ENCODE assay signal across 8 cellular contexts in the genomic region with DNA sequence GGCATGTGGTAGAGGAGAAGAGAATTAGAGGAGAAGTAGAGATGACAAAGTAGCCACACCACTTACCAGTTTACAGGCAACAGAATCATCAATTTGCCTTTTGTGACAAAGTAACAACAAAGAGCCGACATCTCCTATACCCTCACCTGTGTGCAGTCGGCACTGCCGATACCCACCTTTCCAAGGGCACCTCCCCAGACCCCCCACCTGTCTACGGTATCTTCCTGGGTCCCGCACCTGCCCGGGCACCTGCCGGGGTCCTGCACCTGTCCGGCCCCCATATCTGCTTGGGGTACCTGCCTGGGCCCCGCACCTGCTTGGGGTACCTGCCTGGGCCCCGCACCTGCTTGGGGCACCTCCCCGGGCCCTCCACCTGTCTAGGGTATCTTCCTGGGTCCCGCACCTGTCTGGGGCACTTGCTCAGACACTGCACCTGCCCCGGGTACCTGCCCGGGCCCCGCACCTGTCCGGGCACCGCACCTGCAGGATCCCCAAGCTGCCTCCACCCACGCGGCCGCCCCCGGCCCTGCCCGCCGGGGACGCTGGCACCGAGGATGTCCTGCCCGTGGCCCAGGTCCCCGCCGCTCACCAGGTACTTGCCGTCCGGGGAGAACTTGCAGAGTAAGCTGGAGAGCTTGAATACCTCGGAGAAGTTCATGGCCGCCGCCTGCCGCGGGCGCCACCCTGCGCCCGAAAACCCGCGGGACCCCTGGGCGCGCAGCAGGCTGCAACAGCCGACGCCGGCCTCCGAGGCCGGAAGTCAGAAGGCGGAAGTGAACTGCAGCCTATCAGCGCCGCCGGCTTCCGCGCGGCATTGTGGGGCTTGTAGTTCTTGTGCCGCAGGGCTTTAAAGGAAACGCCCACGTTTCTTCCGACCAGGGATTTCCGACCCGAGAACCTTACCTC. TPM values are rescaled to one million over a fixed set of nuclear protein-coding genes. Genes with fewer than 3 reads are reported as not detected.
DNase-seq lines count a peak whose midpoint lies in the region; ATAC-seq and TF ChIP-seq lines count a peak whose summit lies in the region.

A gene with protein sequence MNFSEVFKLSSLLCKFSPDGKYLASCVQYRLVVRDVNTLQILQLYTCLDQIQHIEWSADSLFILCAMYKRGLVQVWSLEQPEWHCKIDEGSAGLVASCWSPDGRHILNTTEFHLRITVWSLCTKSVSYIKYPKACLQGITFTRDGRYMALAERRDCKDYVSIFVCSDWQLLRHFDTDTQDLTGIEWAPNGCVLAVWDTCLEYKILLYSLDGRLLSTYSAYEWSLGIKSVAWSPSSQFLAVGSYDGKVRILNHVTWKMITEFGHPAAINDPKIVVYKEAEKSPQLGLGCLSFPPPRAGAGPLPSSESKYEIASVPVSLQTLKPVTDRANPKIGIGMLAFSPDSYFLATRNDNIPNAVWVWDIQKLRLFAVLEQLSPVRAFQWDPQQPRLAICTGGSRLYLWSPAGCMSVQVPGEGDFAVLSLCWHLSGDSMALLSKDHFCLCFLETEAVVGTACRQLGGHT (minus strand): TSS at position 762 of the 906 bp plus-strand sequence. CDS start 104 bp downstream, at position 658.

- peak; percentile 90 for ATAC-seq in GM18909 (IDR thresholded peaks at IDR 0.05; ENCODE audit: poor library complexity, unreplicated experiment)
- ATAC-seq in HG03159 (IDR thresholded peaks at IDR 0.05; ENCODE audit: unreplicated experiment), result peak; percentile 85

- peak; percentile 66 for DNase-seq in AG09319 (ENCODE audit: extremely low read depth, low read depth)
- DNase-seq in NCI-H510A (lab: John Stamatoyannopoulos, UW), result peak; percentile 71
- DNase-seq in activated CD4-positive, alpha-beta T cell treated with anti-CD3 and anti-CD28 coated beads for 1 hour, result peak; percentile 84
- peak; percentile 94 for DNase-seq in cerebellum (ENCODE audit: low spot score)
- peak; percentile 76 for DNase-seq in kidney epithelial cell (ENCODE audit: low read depth)
- DNase-seq in stimulated activated CD4-positive, alpha-beta T cell treated with anti-CD3 and anti-CD28 coated beads, Interleukin-15, amount 100 ng/mL, for 48 hours (ENCODE audit: low read depth in 2 of 2), result peak; percentile 85 to 88

- no peaks in the 10 kb centered on the region for H3K36me3 ChIP-seq in kidney epithelial cell (ENCODE audit: control insufficient read depth, insufficient read depth, low read length)

- H3K27me3 ChIP-seq in kidney epithelial cell (ENCODE audit: control insufficient read depth, insufficient read depth, low read length), result peaks cover 41% of the 10 kb centered on the region

- peak within 1 kb of the TSS; percentile 97 for H3K4me3 ChIP-seq in kidney epithelial cell (ENCODE audit: low read depth, low read length)

- TF ChIP-seq CTCF in AG09319 (IDR thresholded peaks at IDR 0.05; ENCODE audit: low read depth, low read length), result peak; percentile 8; the same call in 1 of the 2 replicates
- TF ChIP-seq CTCF in kidney epithelial cell (IDR thresholded peaks at IDR 0.05; ENCODE audit: insufficient read depth, low read length, poor library complexity, severe bottlenecking), result no peak

RNA-seq across cellular contexts. Expression of the gene that starts here (rescaled TPM):
- total RNA-seq in cerebellum, result 13.2 TPM
- 33.9 and 35.2 TPM in 2 replicates for total RNA-seq in kidney epithelial cell

Comparison
In these comparisons a context has a peak if more than half of its experiments do, and no peak if none do; other contexts are left out.
1. Peak in every context shown above with its lines: DNase-seq, ATAC-seq and H3K4me3 ChIP-seq.